1 cellular context compared by ENCODE assay signal in the genomic region with DNA sequence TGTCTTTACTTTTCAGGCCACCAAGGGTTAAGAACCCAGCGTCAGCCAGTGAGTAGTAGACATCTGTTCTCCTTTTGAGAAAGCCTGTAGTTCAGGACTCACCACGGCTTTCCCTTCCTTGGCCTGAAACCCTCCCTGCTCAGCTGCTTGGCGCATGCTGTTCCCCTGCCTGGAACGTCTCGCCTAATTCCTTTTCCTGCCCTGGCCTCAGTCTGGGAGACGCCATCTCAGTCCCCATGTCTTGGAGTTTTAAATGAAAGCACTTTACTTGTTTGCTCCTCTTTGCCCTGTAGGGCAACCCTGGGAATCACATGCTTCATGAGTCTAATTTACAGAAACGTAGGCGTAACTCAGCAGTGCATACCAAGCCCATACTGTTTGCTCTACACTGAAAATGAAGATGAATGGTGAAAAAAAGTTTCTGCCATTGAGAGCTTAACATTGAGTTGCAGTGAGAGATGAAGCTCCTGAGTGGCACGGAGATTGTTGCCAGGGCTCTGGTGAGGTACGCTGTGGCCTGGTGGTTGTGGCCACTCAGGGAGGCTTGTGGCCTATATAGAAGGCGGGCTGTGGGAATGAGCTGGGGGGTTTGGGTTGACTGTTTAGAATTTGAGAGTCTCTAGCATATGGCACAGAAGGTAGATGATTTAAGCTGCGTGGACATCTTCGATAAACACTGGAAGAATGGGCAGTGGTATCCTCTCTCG.
TF ChIP-seq lines count a peak whose summit lies in the region.

No MANE protein-coding gene starts in this region.

TF ChIP-seq in endothelial cell of umbilical vein, 7 proteins besides CTCF, POLR2A, EP300 and RAD21:
- TF ChIP-seq MYC (IDR thresholded peaks at IDR 0.05; ENCODE audit: low read depth, low read length) (no peak), POLR2AphosphoS5 (IDR thresholded peaks at IDR 0.05; ENCODE audit: insufficient read depth, low read depth, low read length) (no peak), JUN (IDR thresholded peaks at IDR 0.05; ENCODE audit: borderline replicate concordance, insufficient read depth, insufficient read length, low read depth) (no peak), MAX (IDR thresholded peaks at IDR 0.05; ENCODE audit: insufficient read depth, insufficient read length) (no peak), FOS (IDR thresholded peaks at IDR 0.05; ENCODE audit: borderline replicate concordance, insufficient read depth, low read length) (no peak), EZH2 (IDR thresholded peaks at IDR 0.05; ENCODE audit: borderline replicate concordance, low read depth, low read length, severe bottlenecking) (no peak), GATA2 (IDR thresholded peaks at IDR 0.05; ENCODE audit: insufficient read depth, insufficient read length, low read depth, low read length) (no peak)
